Comparison of ENCODE assay signal across 8 cellular contexts in genomic region chr15:70264014-70264492, GRCh38.
DNase-seq lines count a peak whose midpoint lies in the region; ATAC-seq lines count a peak whose summit lies in the region.

No MANE protein-coding gene starts in this region.

- H3K9me3 Mint-ChIP-seq in activated T-cell treated with anti-CD3 and anti-CD28 coated beads, Interleukin-2, amount 50 U/mL, for 4 hours = no peaks in the 10 kb centered on the region

- peaks cover 46% of the 10 kb centered on the region for H3K4me1 Mint-ChIP-seq in activated T-cell treated with anti-CD3 and anti-CD28 coated beads, Interleukin-2, amount 50 U/mL, for 4 hours (ENCODE audit: low read depth)

- no peak for ATAC-seq in activated T-cell treated with anti-CD3 and anti-CD28 coated beads, Interleukin-2, amount 50 U/mL, for 4 hours
- ATAC-seq in GM19395 (IDR thresholded peaks at IDR 0.05; ENCODE audit: unreplicated experiment) = no peak

- DNase-seq in Ammon's horn (ENCODE audit: low spot score) = peak; percentile 63
- DNase-seq in NCI-H1105 (lab: John Stamatoyannopoulos, UW) = peak; percentile 97
- peak; percentile 86 for DNase-seq in SK-N-DZ (ENCODE audit: low spot score)
- DNase-seq in iPS-NIHi7 (ENCODE audit: extremely low spot score) = peak; percentile 50
- DNase-seq in stimulated activated CD8-positive, alpha-beta memory T cell treated with anti-CD3 and anti-CD28 coated beads, Interleukin-4, amount 100 ng/mL, for 48 hours = no peak
- no peak for DNase-seq in activated T-cell treated with anti-CD3 and anti-CD28 coated beads, Interleukin-2, amount 50 U/mL, for 4 hours
- DNase-seq in activated CD4-positive, alpha-beta T cell treated with anti-CD3 and anti-CD28 coated beads for 4 hours = no peak

- no peaks in the 10 kb centered on the region for H3K36me3 Mint-ChIP-seq in activated T-cell treated with anti-CD3 and anti-CD28 coated beads, Interleukin-2, amount 50 U/mL, for 4 hours (ENCODE audit: insufficient read depth)

- H3K27me3 Mint-ChIP-seq in activated T-cell treated with anti-CD3 and anti-CD28 coated beads, Interleukin-2, amount 50 U/mL, for 4 hours (ENCODE audit: low read depth) = no peaks in the 10 kb centered on the region

- no peak overlapping the region for H3K4me3 Mint-ChIP-seq in activated T-cell treated with anti-CD3 and anti-CD28 coated beads, Interleukin-2, amount 50 U/mL, for 4 hours

Comparison
In these comparisons a context has a peak if more than half of its experiments do, and no peak if none do; other contexts are left out.
1. DNase-seq: peak in Ammon's horn (single experiment), NCI-H1105 (single experiment), SK-N-DZ (single experiment) and iPS-NIHi7 (single experiment); none in stimulated activated CD8-positive, alpha-beta memory T cell treated with anti-CD3 and anti-CD28 coated beads, Interleukin-4, amount 100 ng/mL, for 48 hours (single experiment), activated T-cell treated with anti-CD3 and anti-CD28 coated beads, Interleukin-2, amount 50 U/mL, for 4 hours (single experiment) and activated CD4-positive, alpha-beta T cell treated with anti-CD3 and anti-CD28 coated beads for 4 hours (0 of 2).